ENCODE assay signal across 8 cellular contexts in the genomic region with DNA sequence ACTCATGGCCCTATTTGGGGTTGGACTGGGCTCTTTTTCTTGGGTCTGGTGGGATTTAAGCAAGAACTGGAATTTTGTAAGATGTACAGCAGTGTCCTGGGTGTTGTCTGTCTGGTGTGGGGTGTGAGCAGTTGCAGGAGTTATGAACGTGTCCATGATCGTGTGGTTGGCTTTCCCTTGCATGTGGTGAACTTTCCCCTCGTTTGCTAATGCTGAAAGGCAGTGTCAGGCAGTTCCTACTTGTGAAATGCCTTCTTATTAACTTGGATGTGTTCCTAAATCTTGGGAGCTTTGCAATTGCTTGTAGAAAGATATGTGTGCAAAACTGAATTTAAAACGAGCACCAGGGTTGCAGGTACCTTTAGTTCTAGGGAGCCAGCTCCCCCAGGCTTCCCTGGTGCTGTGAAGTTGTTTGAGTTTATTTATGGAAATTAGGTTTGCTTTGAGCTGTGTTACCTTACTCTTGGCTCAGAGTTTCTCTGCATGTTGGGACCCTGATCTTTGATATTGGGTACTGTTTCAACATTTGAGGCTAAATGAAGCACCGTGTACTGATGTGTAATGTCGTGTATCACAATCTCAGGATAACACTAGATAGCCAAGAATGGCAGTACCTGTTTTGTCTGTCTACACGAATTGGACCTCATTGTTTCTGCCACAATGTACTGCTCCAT. TPM values are rescaled to one million over a fixed set of nuclear protein-coding genes. Genes with fewer than 3 reads are reported as not detected.
DNase-seq lines count a peak whose midpoint lies in the region; FAIRE-seq and TF ChIP-seq lines count a peak whose summit lies in the region.

No MANE protein-coding gene starts in this region.

- H3K18ac ChIP-seq in neuronal stem cell (ENCODE audit: low read length) = peak overlapping the region; percentile 98

- TF ChIP-seq POLR2A in esophagus muscularis mucosa (IDR thresholded peaks at IDR 0.05; ENCODE audit: low read depth) = no peak

- FAIRE-seq in GM19239 (lab: Jason Lieb, UNC) = peak; percentile 75

- H3K79me1 ChIP-seq in neuronal stem cell (ENCODE audit: low read depth, low read length) = peaks cover 8% of the 10 kb centered on the region

- TF ChIP-seq CTCF in esophagus muscularis mucosa (IDR thresholded peaks at IDR 0.05) = no peak

- WGBS in esophagus muscularis mucosa = 33% methylated on average over 7 of the region's 7 CpGs
- WGBS in neuronal stem cell (ENCODE audit: extremely low coverage in 2 of 2, insufficient read length in 2 of 2, insufficient replicate concordance in 1 of 2), 2 donors = no CpG with 5 or more reads among the region's 7 CpGs

- peaks cover 0 to 4% (median 1%) of the 10 kb centered on the region in 4 donors for H3K36me3 ChIP-seq in esophagus muscularis mucosa
- H3K36me3 ChIP-seq in neuronal stem cell (replicated peaks in 1 of 2; ENCODE audit: control insufficient read depth in 2 of 2, insufficient read depth in 2 of 2, low read length in 2 of 2) = peaks cover 3 to 5% of the 10 kb centered on the region in 2 donors

- intact Hi-C loops in esophagus muscularis mucosa (cut with DNase I) = loop anchor here (5.0 kb wide), 1 partner anchor 38 kb away; a partner anchor contains a TSS

- H2BK5ac ChIP-seq in neuronal stem cell (ENCODE audit: low read length) = peak overlapping the region; percentile 53

- H3K14ac ChIP-seq in neuronal stem cell (ENCODE audit: low read length) = peak overlapping the region; percentile 84

- TF ChIP-seq EP300 in esophagus muscularis mucosa (IDR thresholded peaks at IDR 0.05) = no peak

- peak overlapping the region; percentile 6 for H3K4ac ChIP-seq in neuronal stem cell (ENCODE audit: low read length)

- H2BK15ac ChIP-seq in neuronal stem cell (ENCODE audit: low read length) = no peak overlapping the region

- no peak overlapping the region for H2BK12ac ChIP-seq in neuronal stem cell (ENCODE audit: low read length)

- DNase-seq in GM19239 (ENCODE audit: insufficient read length, low spot score) (peak; percentile 1), RKO (ENCODE audit: low spot score) (peak; percentile 26), esophagus muscularis mucosa (ENCODE audit: extremely low spot score) (no peak), neuronal stem cell (ENCODE audit: low spot score) (no peak), SW 1271 (lab: John Stamatoyannopoulos, UW) (no peak), kidney tubule cell (ENCODE audit: low spot score) (no peak), SIG-M5 (lab: John Stamatoyannopoulos, UW) (no peak)
- no peak for DNase-seq in activated CD4-positive, CD25-positive, alpha-beta regulatory T cell (lab: John Stamatoyannopoulos, UW)

- peak overlapping the region; percentile 74 to 91 (median 86) for H3K4me3 ChIP-seq in esophagus muscularis mucosa
- H3K4me3 ChIP-seq in neuronal stem cell (ENCODE audit: low read length in 2 of 2) = peak overlapping the region; percentile 80 to 98

- H3K9me3 ChIP-seq in esophagus muscularis mucosa (no peaks in the 10 kb centered on the region), neuronal stem cell (replicated peaks in 1 of 2; ENCODE audit: control insufficient read depth in 2 of 2, insufficient read depth in 1 of 2, low read depth in 1 of 2, low read length in 2 of 2) (peaks cover 0 to 4% of the 10 kb centered on the region in 2 donors)

- H4K8ac ChIP-seq in neuronal stem cell (ENCODE audit: low read depth, low read length) = no peak overlapping the region

- peak overlapping the region; percentile 95 for H3K9ac ChIP-seq in neuronal stem cell (ENCODE audit: low read depth, low read length, poor library complexity)

- peak overlapping the region; percentile 61 for H2BK120ac ChIP-seq in neuronal stem cell (ENCODE audit: low read depth, low read length)

- H3K4me2 ChIP-seq in neuronal stem cell (ENCODE audit: insufficient read depth, low read length, poor library complexity, severe bottlenecking) = peak overlapping the region; percentile 79

- H3K4me1 ChIP-seq in esophagus muscularis mucosa (peaks cover 8 to 25% (median 19%) of the 10 kb centered on the region in 4 donors), neuronal stem cell (ENCODE audit: control insufficient read depth in 2 of 2, insufficient read depth in 1 of 2, low read depth in 1 of 2, low read length in 2 of 2) (peaks cover 5% of the 10 kb centered on the region in 2 donors)

- peak overlapping the region; percentile 93 for H2AFZ ChIP-seq in neuronal stem cell (ENCODE audit: low read length)

- H3K27ac ChIP-seq in esophagus muscularis mucosa (replicated peaks in 1 of 4) (peak overlapping the region in 2 of 4 donors; percentile 76 to 77), neuronal stem cell (replicated peaks; ENCODE audit: low read length) (no peak overlapping the region)

- no peak overlapping the region for H3K23ac ChIP-seq in neuronal stem cell (ENCODE audit: low read depth, low read length, poor library complexity)

- H3K27me3 ChIP-seq in esophagus muscularis mucosa (peaks cover 0 to 6% (median 0%) of the 10 kb centered on the region in 4 donors), neuronal stem cell (ENCODE audit: control insufficient read depth in 3 of 3, insufficient read depth in 3 of 3, low read depth in 1 of 3, low read length in 3 of 3) (peaks cover 0 to 16% (median 0%) of the 10 kb centered on the region in 3 experiments)

- H4K91ac ChIP-seq in neuronal stem cell (ENCODE audit: low read depth, low read length, poor library complexity) = no peak overlapping the region

- H2AK5ac ChIP-seq in neuronal stem cell (ENCODE audit: low read depth, low read length) = peak overlapping the region; percentile 7

RNA-seq across cellular contexts. Expression of a gene that starts 35.8 kb away (rescaled TPM):
- total RNA-seq in esophagus muscularis mucosa = 10 to 100 TPM; 38.8 to 52.7 (median 41.8) TPM
- polyA plus RNA-seq in neuronal stem cell (2013, experiment 1 of 2) = 78.6 TPM
- 81.2 TPM for polyA plus RNA-seq in neuronal stem cell (2013, experiment 2 of 2)

Comparison
In these comparisons a context has a peak if more than half of its experiments do, and no peak if none do; other contexts are left out.
1. DNase-seq: peak in GM19239 (single experiment) and RKO (single experiment); none in esophagus muscularis mucosa (single experiment), neuronal stem cell (single experiment), SW 1271 (0 of 2), activated CD4-positive, CD25-positive, alpha-beta regulatory T cell (0 of 4), kidney tubule cell (single experiment) and SIG-M5 (single experiment).